Comparison of ENCODE assay signal across 8 cellular contexts in the genomic region with DNA sequence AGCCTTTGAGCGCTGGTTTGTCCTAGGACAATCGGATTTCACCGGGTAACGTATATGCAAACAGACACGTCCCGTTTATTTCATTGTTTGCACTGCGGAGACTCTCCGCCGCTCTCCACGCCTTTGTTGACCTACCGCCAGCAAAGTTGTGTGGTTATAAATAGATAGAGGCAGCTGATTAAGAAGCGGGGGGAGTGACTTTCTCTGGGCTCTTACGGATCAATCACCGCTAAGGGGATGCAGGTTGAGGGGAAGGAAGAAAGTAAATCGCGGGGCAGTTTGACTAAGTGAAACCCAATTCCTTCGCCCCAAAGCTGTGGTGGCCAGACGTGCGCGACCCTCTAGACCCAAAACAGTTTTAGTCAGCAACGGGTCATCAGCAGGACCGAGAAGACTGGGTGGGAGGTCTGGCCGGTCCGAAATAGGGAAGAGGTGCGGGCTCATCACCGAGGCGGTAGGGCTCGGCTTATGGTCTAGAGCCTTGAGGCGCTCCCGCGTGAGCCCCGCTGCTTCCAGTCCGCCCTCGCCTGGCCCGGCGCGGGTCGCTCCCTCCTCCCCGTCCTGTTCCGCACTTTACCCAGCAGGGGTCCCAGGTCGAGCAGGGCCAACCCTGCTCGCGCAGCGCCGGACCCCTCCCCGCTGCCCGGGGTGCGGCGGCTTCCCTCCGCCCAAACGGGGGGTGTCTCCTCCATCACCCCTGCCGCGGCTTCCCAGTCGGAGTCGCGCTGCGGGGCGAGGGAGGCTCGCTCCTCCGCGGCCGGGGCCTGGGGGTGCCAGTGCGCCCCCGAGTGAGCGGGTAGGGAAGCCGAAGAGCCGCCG.
A peak's percentile ranks its signal among the peaks of the same experiment; 100 is the strongest.
DNase-seq lines count a peak whose midpoint lies in the region; ATAC-seq and TF ChIP-seq lines count a peak whose summit lies in the region.

No MANE protein-coding gene starts in this region.

- H3K9me2 ChIP-seq in DOHH2 (replicated peaks; ENCODE audit: control insufficient read depth, low read length) = no peaks in the 10 kb centered on the region

- peaks cover 8% of the 10 kb centered on the region for H3K79me2 ChIP-seq in DOHH2 (ENCODE audit: control insufficient read depth, low read length)

- TF ChIP-seq CTCF in DOHH2 (IDR thresholded peaks at IDR 0.05; ENCODE audit: low read depth, low read length, poor library complexity, severe bottlenecking) = no peak

- H3K36me3 ChIP-seq in DOHH2 (ENCODE audit: control insufficient read depth, low read length) = no peaks in the 10 kb centered on the region; the same call in 1 of the 2 replicates

- H3K27me3 Mint-ChIP-seq in activated T-helper 1 cell treated with anti-CD3 and anti-CD28 coated beads, Interleukin-12 subunit alpha, Interleukin-12 subunit beta, Interleukin-2, Interleukin-4 antibody, amounts not matched to agents 30 ng/mL and 10 ng/mL and 1 ng/mL, durations not matched to agents 14 hours and 24 hours and 36 hours (ENCODE audit: insufficient read depth) = peaks cover 52% of the 10 kb centered on the region

- peak overlapping the region; percentile 83 for H3K4me2 ChIP-seq in DOHH2 (ENCODE audit: low read length)

- no peaks in the 10 kb centered on the region for H4K20me1 ChIP-seq in DOHH2 (ENCODE audit: control insufficient read depth, insufficient read depth, low read depth, low read length)

- WGBS in right cardiac atrium = 1% methylated on average over 68 of the region's 68 CpGs

- H3K9me3 Mint-ChIP-seq in activated T-helper 1 cell treated with anti-CD3 and anti-CD28 coated beads, Interleukin-12 subunit alpha, Interleukin-12 subunit beta, Interleukin-2, Interleukin-4 antibody, amounts not matched to agents 30 ng/mL and 10 ng/mL and 1 ng/mL, durations not matched to agents 14 hours and 24 hours and 36 hours = no peaks in the 10 kb centered on the region

- H3K4me3 Mint-ChIP-seq in activated T-helper 1 cell treated with anti-CD3 and anti-CD28 coated beads, Interleukin-12 subunit alpha, Interleukin-12 subunit beta, Interleukin-2, Interleukin-4 antibody, amounts not matched to agents 30 ng/mL and 10 ng/mL and 1 ng/mL, durations not matched to agents 14 hours and 24 hours and 36 hours = peak overlapping the region; percentile 79

- H3K4me1 Mint-ChIP-seq in activated T-helper 1 cell treated with anti-CD3 and anti-CD28 coated beads, Interleukin-12 subunit alpha, Interleukin-12 subunit beta, Interleukin-2, Interleukin-4 antibody, amounts not matched to agents 30 ng/mL and 10 ng/mL and 1 ng/mL, durations not matched to agents 14 hours and 24 hours and 36 hours (ENCODE audit: low read depth) = peaks cover 15% of the 10 kb centered on the region

- H3K9me3 ChIP-seq in DOHH2 (ENCODE audit: control insufficient read depth, insufficient read depth, low read length) = no peaks in the 10 kb centered on the region
- no peaks in the 10 kb centered on the region for H3K9me3 ChIP-seq in right cardiac atrium (ENCODE audit: control insufficient read depth, low read length)

- ATAC-seq in GM21723 (IDR thresholded peaks at IDR 0.05; ENCODE audit: unreplicated experiment) (peak; percentile 56), right cardiac atrium (peak; percentile 82 to 84)

- H3K4me3 ChIP-seq in DOHH2 (ENCODE audit: low read length) = peak overlapping the region; percentile 81
- H3K4me3 ChIP-seq in right cardiac atrium (ENCODE audit: low read length) = peak overlapping the region; percentile 67

- H3K27me3 ChIP-seq in DOHH2 (ENCODE audit: control insufficient read depth, low read length) = no peaks in the 10 kb centered on the region
- peaks cover 2% of the 10 kb centered on the region for H3K27me3 ChIP-seq in right cardiac atrium (ENCODE audit: control insufficient read depth, insufficient read depth)

- DNase-seq in NCI-H1105 (lab: John Stamatoyannopoulos, UW) (peak; percentile 61), right cardiac atrium (peak; percentile 33 to 74 (median 66)), renal cortical epithelial cell (ENCODE audit: low read depth) (peak; percentile 1), OCI-M2 (lab: John Stamatoyannopoulos, UW; ENCODE audit: unreplicated experiment) (no peak), DMS79 (lab: John Stamatoyannopoulos, UW) (no peak)
- no peak for DNase-seq in activated T-helper 1 cell treated with anti-CD3 and anti-CD28 coated beads, Interleukin-12 subunit alpha, Interleukin-12 subunit beta, Interleukin-2, Interleukin-4 antibody, amounts not matched to agents 30 ng/mL and 10 ng/mL and 1 ng/mL, durations not matched to agents 14 hours and 24 hours and 36 hours (ENCODE audit: low spot score)

- intact Hi-C loops in activated T-helper 1 cell treated with anti-CD3 and anti-CD28 coated beads, Interleukin-12 subunit alpha, Interleukin-12 subunit beta, Interleukin-2, Interleukin-4 antibody, amounts not matched to agents 30 ng/mL and 10 ng/mL and 1 ng/mL, durations not matched to agents 14 hours and 24 hours and 36 hours (cut with micrococcal nuclease) = loop anchor here (5.0 kb wide), 2 partner anchors 183 to 1027 kb away; a partner anchor contains a TSS
- intact Hi-C loops in right cardiac atrium (cut with DNase I) = no loop called here

- H3F3A ChIP-seq in DOHH2 (ENCODE audit: control insufficient read depth, insufficient read depth) = peaks cover 53% of the 10 kb centered on the region

- H3K4me1 ChIP-seq in DOHH2 (ENCODE audit: control insufficient read depth, low read length) = peaks cover 53% of the 10 kb centered on the region
- H3K4me1 ChIP-seq in right cardiac atrium (ENCODE audit: control insufficient read depth, insufficient read depth, low read length) = no peaks in the 10 kb centered on the region

- H3K36me3 Mint-ChIP-seq in activated T-helper 1 cell treated with anti-CD3 and anti-CD28 coated beads, Interleukin-12 subunit alpha, Interleukin-12 subunit beta, Interleukin-2, Interleukin-4 antibody, amounts not matched to agents 30 ng/mL and 10 ng/mL and 1 ng/mL, durations not matched to agents 14 hours and 24 hours and 36 hours (ENCODE audit: low read depth) = no peaks in the 10 kb centered on the region

- H3K27ac Mint-ChIP-seq in activated T-helper 1 cell treated with anti-CD3 and anti-CD28 coated beads, Interleukin-12 subunit alpha, Interleukin-12 subunit beta, Interleukin-2, Interleukin-4 antibody, amounts not matched to agents 30 ng/mL and 10 ng/mL and 1 ng/mL, durations not matched to agents 14 hours and 24 hours and 36 hours = peak overlapping the region; percentile 43

- H3K27ac ChIP-seq in DOHH2 (ENCODE audit: low read depth, low read length) = peak overlapping the region; percentile 99
- peak overlapping the region; percentile 81 for H3K27ac ChIP-seq in right cardiac atrium (ENCODE audit: low read length)

Comparison
In these comparisons a context has a peak if more than half of its experiments do, and no peak if none do; other contexts are left out.
1. DNase-seq: peak in NCI-H1105 (single experiment), right cardiac atrium (3 of 3) and renal cortical epithelial cell (single experiment); none in activated T-helper 1 cell treated with anti-CD3 and anti-CD28 coated beads, Interleukin-12 subunit alpha, Interleukin-12 subunit beta, Interleukin-2, Interleukin-4 antibody, amounts not matched to agents 30 ng/mL and 10 ng/mL and 1 ng/mL, durations not matched to agents 14 hours and 24 hours and 36 hours (single experiment), OCI-M2 (single experiment) and DMS79 (single experiment).